In genomic region chr4:54658321-54659093, GRCh38 we compare ENCODE assay signal across 8 cellular contexts. TPM values are rescaled to one million over a fixed set of nuclear protein-coding genes. Genes with fewer than 3 reads are reported as not detected.
DNase-seq lines count a peak whose midpoint lies in the region; ATAC-seq and TF ChIP-seq lines count a peak whose summit lies in the region.

No MANE protein-coding gene starts in this region.

- peak overlapping the region in 3 of 4 donors; percentile 2 to 42 (median 23) for H3K27ac ChIP-seq in Peyer's patch

- DNase-seq in NCI-H2196 (lab: John Stamatoyannopoulos, UW; ENCODE audit: unreplicated experiment) (peak; percentile 16), NCI-H2196 treated with DMSO at 0.1 percent for 48 hours (lab: John Stamatoyannopoulos, UW; ENCODE audit: unreplicated experiment) (no peak), Peyer's patch (peak in 2 of 3 donors; percentile 50 to 66), anterior cingulate cortex (lab: John Stamatoyannopoulos, UW) (peak in 43 of 58 donors; percentile 3 to 62 (median 28)), hypothalamus (lab: John Stamatoyannopoulos, UW) (peak in 45 of 51 donors; percentile 9 to 65 (median 42)), progenitor cell of endocrine pancreas (ENCODE audit: low spot score, unreplicated experiment) (peak; percentile 51), epidermal melanocyte (ENCODE audit: insufficient read length, low spot score) (no peak)

- peak overlapping the region; percentile 85 for H3K4me3 Mint-ChIP-seq in progenitor cell of endocrine pancreas (ENCODE audit: low read depth)

- H3K27me3 Mint-ChIP-seq in progenitor cell of endocrine pancreas = peaks cover 30% of the 10 kb centered on the region

- no peaks in the 10 kb centered on the region for H3K9me3 Mint-ChIP-seq in progenitor cell of endocrine pancreas (ENCODE audit: low read depth)

- peaks cover 0 to 25% (median 3%) of the 10 kb centered on the region in 4 donors for H3K4me1 ChIP-seq in Peyer's patch

- peaks cover 14% of the 10 kb centered on the region for H3K4me1 Mint-ChIP-seq in progenitor cell of endocrine pancreas (ENCODE audit: low read depth)

- peak overlapping the region; percentile 93 for H3K27ac Mint-ChIP-seq in progenitor cell of endocrine pancreas

- no peak for TF ChIP-seq POLR2A in Peyer's patch (IDR thresholded peaks at IDR 0.05)

- H3K36me3 ChIP-seq in Peyer's patch = no peaks in the 10 kb centered on the region

- ATAC-seq in HG03095 (IDR thresholded peaks at IDR 0.05; ENCODE audit: unreplicated experiment) = peak; percentile 42

- TF ChIP-seq CTCF in Peyer's patch (IDR thresholded peaks at IDR 0.05) (peak in 3 of 6 experiments; percentile 13 to 31 (median 31)), progenitor cell of endocrine pancreas (IDR thresholded peaks at IDR 0.05; ENCODE audit: unreplicated experiment) (peak; percentile 50)

- H3K9me3 ChIP-seq in Peyer's patch = no peaks in the 10 kb centered on the region

- H3K36me3 Mint-ChIP-seq in progenitor cell of endocrine pancreas (ENCODE audit: insufficient read depth) = no peaks in the 10 kb centered on the region

- peak overlapping the region; percentile 31 to 55 (median 48) for H3K4me3 ChIP-seq in Peyer's patch

- peaks cover 0 to 14% of the 10 kb centered on the region in 2 donors for H3K27me3 ChIP-seq in Peyer's patch

RNA-seq across cellular contexts. Expression of gene KIT, which starts 0.8 kb away (rescaled TPM):
- 10 to 100 TPM in 1 of 4 donors, 1 to 10 TPM in 3; 4.4 to 21.5 (median 9.5) TPM for total RNA-seq in Peyer's patch
- 20.7 and 20.9 TPM in 2 replicates for total RNA-seq in progenitor cell of endocrine pancreas

Comparison
In these comparisons a context has a peak if more than half of its experiments do, and no peak if none do; other contexts are left out.
1. DNase-seq: peak in NCI-H2196 (single experiment), Peyer's patch (2 of 3), anterior cingulate cortex (43 of 58), hypothalamus (45 of 51) and progenitor cell of endocrine pancreas (single experiment); none in NCI-H2196 treated with DMSO at 0.1 percent for 48 hours (single experiment) and epidermal melanocyte (single experiment).